Comparison of ENCODE assay signal across 8 cellular contexts in the genomic region with DNA sequence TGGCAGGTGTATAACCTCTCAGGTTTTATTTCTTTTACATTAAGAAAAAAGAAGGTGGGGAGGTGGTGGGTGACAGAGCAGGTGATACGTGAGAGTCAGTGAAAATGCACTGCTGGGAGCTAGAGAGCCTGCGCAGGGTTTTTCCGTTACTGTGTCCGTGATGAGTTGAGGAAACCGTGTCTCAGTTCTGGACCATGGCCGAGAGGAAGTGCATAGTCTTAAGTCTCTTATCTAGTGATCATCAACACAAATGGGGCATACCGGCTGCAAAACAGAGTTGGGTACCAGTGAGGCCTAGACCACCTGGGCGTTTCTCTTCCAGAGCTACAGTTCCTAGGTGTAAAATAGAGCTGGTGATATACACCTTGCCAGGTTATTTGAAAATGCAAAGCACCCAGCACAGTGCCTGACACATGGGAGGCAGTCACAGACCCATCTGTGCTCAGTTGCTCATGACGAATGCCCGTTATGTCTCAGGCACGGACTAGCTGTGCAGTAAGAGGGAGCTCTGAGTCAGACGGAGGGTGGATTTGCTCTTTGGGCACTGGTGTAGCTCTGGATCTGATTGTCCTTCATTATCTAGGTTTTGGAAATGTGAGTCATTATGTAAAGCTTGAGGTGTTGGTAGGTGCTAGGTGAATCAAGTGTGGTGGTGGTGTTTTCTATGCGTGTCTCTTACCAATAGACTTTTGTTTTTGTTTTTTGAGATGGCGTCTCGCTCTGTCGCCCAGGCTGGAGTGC.
DNase-seq lines count a peak whose midpoint lies in the region; ATAC-seq and TF ChIP-seq lines count a peak whose summit lies in the region.

No MANE protein-coding gene starts in this region.

- no peak overlapping the region for H3K27ac ChIP-seq in breast epithelium
- no peak overlapping the region for H3K27ac ChIP-seq in endodermal cell (ENCODE audit: low read depth, low read length)

- H3K4me1 ChIP-seq in breast epithelium (no peaks in the 10 kb centered on the region), endodermal cell (ENCODE audit: control insufficient read depth, insufficient read depth, low read length) (peaks cover 8% of the 10 kb centered on the region)

- H3K4me1 Mint-ChIP-seq in MCF 10A (ENCODE audit: insufficient read depth, unreplicated experiment), result peaks cover 29% of the 10 kb centered on the region
- peaks cover 43 to 62% (median 54%) of the 10 kb centered on the region in 3 donors for H3K4me1 Mint-ChIP-seq in naive B cell
- peaks cover 36% of the 10 kb centered on the region for H3K4me1 Mint-ChIP-seq in endodermal cell

- WGBS in endodermal cell (ENCODE audit: insufficient coverage in 1 of 2, insufficient read length in 1 of 2), 2 experiments, result 89 to 94% methylated on average over 16 of the region's 16 CpGs

- H3K27me3 ChIP-seq in breast epithelium, result no peaks in the 10 kb centered on the region
- no peaks in the 10 kb centered on the region for H3K27me3 ChIP-seq in endodermal cell (ENCODE audit: control insufficient read depth, insufficient read depth, low read length, poor library complexity, severe bottlenecking)

- H3K9ac ChIP-seq in endodermal cell (ENCODE audit: extremely low read depth, low read length, poor library complexity, severe bottlenecking), result no peak overlapping the region

- H3K36me3 Mint-ChIP-seq in MCF 10A (ENCODE audit: insufficient read depth, unreplicated experiment), result peaks cover 5% of the 10 kb centered on the region
- no peaks in the 10 kb centered on the region for H3K36me3 Mint-ChIP-seq in naive B cell
- peaks cover 26% of the 10 kb centered on the region for H3K36me3 Mint-ChIP-seq in endodermal cell (ENCODE audit: low read depth)

- peak; percentile 92 for DNase-seq in MCF 10A (ENCODE audit: unreplicated experiment)
- DNase-seq in breast epithelium (ENCODE audit: low spot score in 2 of 2), result no peak
- peak; percentile 54 for DNase-seq in activated CD8-positive, alpha-beta memory T cell treated with anti-CD3 and anti-CD28 coated beads, Interleukin-2, amount 50 U/mL, for 24 hours (ENCODE audit: extremely low read depth)
- DNase-seq in naive B cell, result no peak
- no peak for DNase-seq in HEK293T (ENCODE audit: extremely low spot score)
- no peak for DNase-seq in DMS153 treated with DMSO at 0.1 percent for 48 hours (lab: John Stamatoyannopoulos, UW; ENCODE audit: unreplicated experiment)
- no peak for DNase-seq in endodermal cell

- CTCF ChIA-PET in MCF 10A (lab: Yijun Ruan, JAX) (interaction anchor here (0.6 to 1.4 kb wide), 6 partner anchors 14 to 132 kb away, joined by 3 to 6 read pairs (median 3); no protein-coding TSS in a partner anchor), HEK293T (lab: Yijun Ruan, JAX) (no interaction called here)

- no peak for TF ChIP-seq CTCF in MCF 10A (IDR thresholded peaks at IDR 0.05; ENCODE audit: unreplicated experiment)
- TF ChIP-seq CTCF in breast epithelium (IDR thresholded peaks at IDR 0.05), result no peak
- TF ChIP-seq CTCF in endodermal cell (conservative IDR thresholded peaks at IDR 0.05), result no peak

- no peaks in the 10 kb centered on the region for H3K36me3 ChIP-seq in breast epithelium
- H3K36me3 ChIP-seq in endodermal cell (ENCODE audit: control insufficient read depth, insufficient read depth, low read length), result peaks cover 7% of the 10 kb centered on the region

- intact Hi-C loops in MCF 10A (cut with micrococcal nuclease), result loop anchor here (10.0 kb wide), 1 partner anchor 159 kb away; no protein-coding TSS in a partner anchor
- intact Hi-C loops in breast epithelium (cut with DNase I; ENCODE audit: low total_unique reads), result no loop called here

- POLR2A ChIA-PET in MCF 10A (lab: Yijun Ruan, JAX), result interaction anchor here (0.6 to 2.9 kb wide), 17 partner anchors 9 to 295 kb away, joined by 3 to 17 read pairs (median 3); no protein-coding TSS in a partner anchor
- POLR2A ChIA-PET in HEK293T (lab: Yijun Ruan, JAX), result interaction anchor here (1.5 kb wide), 1 partner anchor 151 kb away, joined by 8 read pairs; no protein-coding TSS in a partner anchor

- no TSS peak for BruUV-seq in MCF 10A (replicated peaks; lab: Mats Ljungman, UMichigan)

- H3K9me3 ChIP-seq in breast epithelium (no peaks in the 10 kb centered on the region), endodermal cell (ENCODE audit: control insufficient read depth, low read length) (peaks cover 21% of the 10 kb centered on the region)

- H3K9me3 Mint-ChIP-seq in MCF 10A (ENCODE audit: unreplicated experiment) (no peaks in the 10 kb centered on the region), naive B cell (peaks cover 0 to 1% (median 0%) of the 10 kb centered on the region in 7 donors), endodermal cell (peaks cover 20% of the 10 kb centered on the region)

- H3K27ac Mint-ChIP-seq in MCF 10A (ENCODE audit: low read depth, unreplicated experiment) (peak overlapping the region; percentile 8), naive B cell (peak overlapping the region in 5 of 6 donors; percentile 28 to 77 (median 64)), endodermal cell (no peak overlapping the region)

- H3K4me3 Mint-ChIP-seq in MCF 10A (ENCODE audit: unreplicated experiment) (peak overlapping the region; percentile 47), naive B cell (peak overlapping the region in 1 of 8 donors; percentile 29), endodermal cell (no peak overlapping the region)

- peak; percentile 79 for ATAC-seq in HG03442 (IDR thresholded peaks at IDR 0.05; ENCODE audit: unreplicated experiment)
- peak in 1 of 2 donors; percentile 75 for ATAC-seq in naive B cell (ENCODE audit: low read depth in 2 of 2)

- H3K27me3 Mint-ChIP-seq in MCF 10A (ENCODE audit: insufficient read depth, unreplicated experiment), result no peaks in the 10 kb centered on the region
- H3K27me3 Mint-ChIP-seq in naive B cell, result no peaks in the 10 kb centered on the region
- H3K27me3 Mint-ChIP-seq in endodermal cell (ENCODE audit: insufficient read depth), result no peaks in the 10 kb centered on the region

- no peak overlapping the region for H3K4me3 ChIP-seq in breast epithelium
- no peak overlapping the region for H3K4me3 ChIP-seq in endodermal cell (ENCODE audit: low read length)

- TF ChIP-seq POLR2A in breast epithelium (IDR thresholded peaks at IDR 0.05), result no peak

TF ChIP-seq in HEK293T, 16 proteins besides CTCF, POLR2A, EP300 and RAD21:
- TF ChIP-seq, protein P1, sequence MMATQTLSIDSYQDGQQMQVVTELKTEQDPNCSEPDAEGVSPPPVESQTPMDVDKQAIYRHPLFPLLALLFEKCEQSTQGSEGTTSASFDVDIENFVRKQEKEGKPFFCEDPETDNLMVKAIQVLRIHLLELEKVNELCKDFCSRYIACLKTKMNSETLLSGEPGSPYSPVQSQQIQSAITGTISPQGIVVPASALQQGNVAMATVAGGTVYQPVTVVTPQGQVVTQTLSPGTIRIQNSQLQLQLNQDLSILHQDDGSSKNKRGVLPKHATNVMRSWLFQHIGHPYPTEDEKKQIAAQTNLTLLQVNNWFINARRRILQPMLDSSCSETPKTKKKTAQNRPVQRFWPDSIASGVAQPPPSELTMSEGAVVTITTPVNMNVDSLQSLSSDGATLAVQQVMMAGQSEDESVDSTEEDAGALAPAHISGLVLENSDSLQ (IDR thresholded peaks at IDR 0.05), result no peak
- TF ChIP-seq FOXM1 (IDR thresholded peaks at IDR 0.05; ENCODE audit: borderline replicate concordance) (no peak), HDGF (IDR thresholded peaks at IDR 0.05; ENCODE audit: borderline replicate concordance) (no peak), FOXK2 (IDR thresholded peaks at IDR 0.05) (no peak), SUZ12 (IDR thresholded peaks at IDR 0.05) (no peak), TARDBP (IDR thresholded peaks at IDR 0.05) (no peak), ZNF384 (IDR thresholded peaks at IDR 0.05) (no peak), ARNT (IDR thresholded peaks at IDR 0.05) (no peak), NFRKB (IDR thresholded peaks at IDR 0.05) (no peak), L3MBTL2 (conservative IDR thresholded peaks at IDR 0.05) (no peak), BHLHE40 (IDR thresholded peaks at IDR 0.05; ENCODE audit: borderline replicate concordance) (no peak), LEF1 (IDR thresholded peaks at IDR 0.05; ENCODE audit: borderline replicate concordance) (no peak)

Comparison
In these comparisons a context has a peak if more than half of its experiments do, and no peak if none do; other contexts are left out.
1. DNase-seq: peak in MCF 10A (single experiment) and activated CD8-positive, alpha-beta memory T cell treated with anti-CD3 and anti-CD28 coated beads, Interleukin-2, amount 50 U/mL, for 24 hours (single experiment); none in breast epithelium (0 of 2), naive B cell (single experiment), HEK293T (single experiment), DMS153 treated with DMSO at 0.1 percent for 48 hours (single experiment) and endodermal cell (single experiment).